19 cellular contexts compared by ENCODE assay signal in the genomic region with DNA sequence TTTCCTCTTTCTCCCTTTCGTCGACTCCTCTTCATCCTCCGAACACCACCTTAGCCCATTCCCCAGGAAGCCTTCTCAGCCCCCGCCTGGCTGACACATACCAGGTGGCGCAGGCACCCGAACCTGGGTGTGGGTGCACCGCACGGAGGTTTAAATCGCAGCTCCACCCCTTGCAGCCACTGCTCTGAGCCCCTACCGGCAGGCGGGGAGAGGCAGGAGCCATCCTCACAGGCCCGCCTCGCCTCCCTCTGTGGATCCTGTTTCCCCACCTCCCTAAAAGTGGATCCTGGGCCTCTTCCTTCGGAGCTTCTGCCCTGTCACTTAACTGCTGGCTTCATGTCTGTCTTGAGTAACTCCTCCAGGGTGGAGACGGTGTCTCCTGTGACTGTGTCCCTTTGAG.
"Had no signal": no experiment of that assay in that cellular context is flagged by ENCODE, and none has a peak within 500 bp of the region (broad histone marks: within the 10 kb centered on the region; RNA-seq: fewer than 3 reads in every experiment).

No MANE protein-coding gene starts in this region.

- H3K27ac Mint-ChIP-seq: activated CD4-positive, alpha-beta T cell treated with anti-CD3 and anti-CD28 coated beads for 36 hours; activated CD8-positive, alpha-beta T cell treated with anti-CD3 and anti-CD28 coated beads for 36 hours; activated T-cell treated with anti-CD3 and anti-CD28 coated beads, Interleukin-2, amount 50 U/mL, for 72 hours; activated T-helper 2 cell treated with anti-CD3 and anti-CD28 coated beads, Interferon-gamma antibody, Interleukin-2, Interleukin-4, amounts not matched to agents 10 μg/mL and 5 μg/mL and 100 μg/mL, durations not matched to agents 14 hours and 24 hours and 36 hours had no signal

- DNase-seq: activated CD4-positive, alpha-beta T cell treated with anti-CD3 and anti-CD28 coated beads for 36 hours; activated CD8-positive, alpha-beta memory T cell treated with anti-CD3 and anti-CD28 coated beads, Interleukin-2, amount 50 U/mL, for 4 hours; activated CD8-positive, alpha-beta T cell treated with anti-CD3 and anti-CD28 coated beads for 36 hours; activated naive CD4-positive, alpha-beta T cell treated with anti-CD3 and anti-CD28 coated beads, Interleukin-2, amount 50 U/mL, for 16 hours; activated T-cell treated with anti-CD3 and anti-CD28 coated beads, Interleukin-2, amount 50 U/mL, for 72 hours; aorta; central memory CD4-positive, alpha-beta T cell; NCI-H1436 treated with DMSO at 0.1 percent for 48 hours; NCI-H2081; NCI-H510A treated with DMSO at 0.1 percent for 48 hours; NCI-H69; Peyer's patch; Right ventricle myocardium superior; SJCRH30; SK-N-SH; T-helper 1 cell had no signal

- H3K36me3 ChIP-seq: Peyer's patch, SJCRH30 had no signal

- H3K27ac ChIP-seq: Peyer's patch, RWPE1, SJCRH30, VCaP had no signal

- H3K4me3 Mint-ChIP-seq: activated CD4-positive, alpha-beta T cell treated with anti-CD3 and anti-CD28 coated beads for 36 hours; activated CD8-positive, alpha-beta T cell treated with anti-CD3 and anti-CD28 coated beads for 36 hours; activated T-cell treated with anti-CD3 and anti-CD28 coated beads, Interleukin-2, amount 50 U/mL, for 72 hours had no signal

- H3K4me3 ChIP-seq: Peyer's patch, SJCRH30 had no signal

- H3K9me2 ChIP-seq: SK-N-SH had no signal

- H3K4me1 ChIP-seq: Peyer's patch, SJCRH30 had no signal

- H3K4me2 ChIP-seq: SK-N-SH had no signal

- H3K9me3 Mint-ChIP-seq: activated CD8-positive, alpha-beta T cell treated with anti-CD3 and anti-CD28 coated beads for 36 hours; activated T-cell treated with anti-CD3 and anti-CD28 coated beads, Interleukin-2, amount 50 U/mL, for 72 hours; activated T-helper 2 cell treated with anti-CD3 and anti-CD28 coated beads, Interferon-gamma antibody, Interleukin-2, Interleukin-4, amounts not matched to agents 10 μg/mL and 5 μg/mL and 100 μg/mL, durations not matched to agents 14 hours and 24 hours and 36 hours had no signal

- ATAC-seq: activated CD4-positive, alpha-beta T cell treated with anti-CD3 and anti-CD28 coated beads for 36 hours; activated CD8-positive, alpha-beta T cell treated with anti-CD3 and anti-CD28 coated beads for 36 hours; activated T-cell treated with anti-CD3 and anti-CD28 coated beads, Interleukin-2, amount 50 U/mL, for 72 hours had no signal

- H3K9ac ChIP-seq: SK-N-SH had no signal

- H3K4me1 Mint-ChIP-seq: activated CD4-positive, alpha-beta T cell treated with anti-CD3 and anti-CD28 coated beads for 36 hours had no signal

- H3K9me3 ChIP-seq: Peyer's patch, SJCRH30, SK-N-SH had no signal

- H3K27me3 ChIP-seq: Peyer's patch had no signal
